ENCODE assay signal across 9 cellular contexts in the genomic region with DNA sequence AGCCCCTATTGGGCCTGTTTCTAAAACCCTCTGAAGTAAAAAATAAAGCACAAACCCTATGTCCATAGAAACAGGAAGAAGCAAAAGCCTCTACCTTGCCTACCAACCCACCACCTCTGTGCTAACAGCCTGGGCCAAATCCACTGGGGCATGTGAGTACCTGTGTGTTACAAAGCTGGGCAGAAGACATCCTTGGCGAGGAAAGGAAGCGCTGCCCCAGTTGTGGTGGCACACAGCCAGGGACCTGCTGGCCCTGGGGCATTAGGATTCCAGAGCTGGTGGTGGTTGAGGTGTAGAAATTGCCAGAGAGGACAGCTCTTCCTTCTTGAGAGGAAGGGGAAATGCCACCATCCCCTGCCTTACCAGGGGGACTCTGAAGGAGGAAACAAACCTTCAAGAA. TPM values are rescaled to one million over a fixed set of nuclear protein-coding genes. Genes with fewer than 3 reads are reported as not detected.
DNase-seq lines count a peak whose midpoint lies in the region; ATAC-seq and TF ChIP-seq lines count a peak whose summit lies in the region.
"Had no signal": no experiment of that assay in that cellular context is flagged by ENCODE, and none has a peak within 500 bp of the region (broad histone marks: within the 10 kb centered on the region; RNA-seq: fewer than 3 reads in every experiment).

No MANE protein-coding gene starts in this region.

- intact Hi-C loops in CD4-positive, alpha-beta memory T cell (cut with micrococcal nuclease) = no loop called here

- H3K27me3 Mint-ChIP-seq in CD4-positive, alpha-beta memory T cell = no peaks in the 10 kb centered on the region

- no peak for TF ChIP-seq CTCF in epithelial cell of esophagus (IDR thresholded peaks at IDR 0.05; ENCODE audit: insufficient read depth, low read depth, low read length, missing control alignments)
- no peak for TF ChIP-seq CTCF in neutrophil (IDR thresholded peaks at IDR 0.05)

- no peaks in the 10 kb centered on the region for H3K9me3 ChIP-seq in CD4-positive, alpha-beta memory T cell (ENCODE audit: control insufficient read depth in 1 of 2, low read length in 2 of 2)
- no peaks in the 10 kb centered on the region for H3K9me3 ChIP-seq in neutrophil

- H3K4me1 Mint-ChIP-seq in CD4-positive, alpha-beta memory T cell = peaks cover 26 to 65% (median 36%) of the 10 kb centered on the region in 4 donors

- H3K4me3 ChIP-seq in CD4-positive, alpha-beta memory T cell (ENCODE audit: low read length in 2 of 2) = no peak overlapping the region
- H3K4me3 ChIP-seq in epithelial cell of esophagus (ENCODE audit: low read length) (no peak overlapping the region), neutrophil (ENCODE audit: low read depth in 1 of 2, low read length in 1 of 2) (no peak overlapping the region)

- no peaks in the 10 kb centered on the region for H3K9me3 Mint-ChIP-seq in CD4-positive, alpha-beta memory T cell

- H3K4me1 ChIP-seq in CD4-positive, alpha-beta memory T cell (ENCODE audit: insufficient read depth, low read length) = peaks cover 36% of the 10 kb centered on the region
- H3K4me1 ChIP-seq in neutrophil (ENCODE audit: control insufficient read depth in 1 of 2, insufficient read depth in 1 of 2, low read depth in 1 of 2, low read length in 1 of 2) = peaks cover 30 to 32% of the 10 kb centered on the region in 2 experiments

- H3K4me3 Mint-ChIP-seq in CD4-positive, alpha-beta memory T cell = peak overlapping the region in 2 of 8 donors; percentile 44 to 82

- ATAC-seq in GM18519 (IDR thresholded peaks at IDR 0.05; ENCODE audit: low FRiP score, unreplicated experiment) (no peak), GM19328 (IDR thresholded peaks at IDR 0.05; ENCODE audit: unreplicated experiment) (no peak), HG03439 (IDR thresholded peaks at IDR 0.05; ENCODE audit: unreplicated experiment) (no peak)

- no peak overlapping the region for H3K27ac ChIP-seq in CD4-positive, alpha-beta memory T cell (ENCODE audit: low read depth, low read length)
- H3K27ac ChIP-seq in neutrophil = peak overlapping the region; percentile 75

- H3K36me3 ChIP-seq in CD4-positive, alpha-beta memory T cell (ENCODE audit: insufficient read depth, low read length) = no peaks in the 10 kb centered on the region
- H3K36me3 ChIP-seq in neutrophil = no peaks in the 10 kb centered on the region

- POLR2A ChIA-PET in CD4-positive, alpha-beta memory T cell (lab: Charles Lee; ENCODE audit: partially characterized antibody) = interaction anchor here (3.4 to 4.2 kb wide), 2 partner anchors 11 to 28 kb away, joined by 50 to 70 read pairs; partner anchors contain the start of gene MYO18A

- CTCF ChIA-PET in CD4-positive, alpha-beta memory T cell (lab: Charles Lee; ENCODE audit: partially characterized antibody) = interaction anchor here (1.0 to 17.1 kb wide), 10 partner anchors 11 to 220 kb away, joined by 3 to 465 read pairs (median 16); partner anchors contain the start of gene MYO18A

- no peaks in the 10 kb centered on the region for H3K36me3 Mint-ChIP-seq in CD4-positive, alpha-beta memory T cell

- peak overlapping the region in 4 of 7 donors; percentile 19 to 90 (median 74) for H3K27ac Mint-ChIP-seq in CD4-positive, alpha-beta memory T cell

- DNase-seq in CD4-positive, alpha-beta memory T cell = no peak
- DNase-seq in RPMI7951 (ENCODE audit: low read depth) (peak; percentile 44), epithelial cell of esophagus (ENCODE audit: low read depth) (peak; percentile 90), occipital lobe (lab: John Stamatoyannopoulos, UW) (no peak)
- DNase-seq: effector memory CD4-positive, alpha-beta T cell had no signal

- H3K27me3 ChIP-seq in CD4-positive, alpha-beta memory T cell (ENCODE audit: insufficient read depth, low read length) = no peaks in the 10 kb centered on the region
- peaks cover 8% of the 10 kb centered on the region for H3K27me3 ChIP-seq in neutrophil

RNA-seq across cellular contexts. Expression of gene MYO18A, which starts 30.0 kb away (rescaled TPM):
- 100 to 1,000 TPM; 134 to 136 TPM for total RNA-seq in CD4-positive, alpha-beta memory T cell
- 10 to 100 TPM in 1 of 2 donors, 1 to 10 TPM in 1; 6.0 to 44.9 TPM for polyA plus RNA-seq in CD4-positive, alpha-beta memory T cell
- 21.4 and 33.7 TPM in 2 replicates for total RNA-seq in RPMI7951 (2014; rRNA removed; shearing (Covaris generic))
- total RNA-seq in occipital lobe = 68.5 TPM

Comparison
In these comparisons a context has a peak if more than half of its experiments do, and no peak if none do; other contexts are left out.
1. DNase-seq: peak in RPMI7951 (single experiment) and epithelial cell of esophagus (single experiment); none in CD4-positive, alpha-beta memory T cell (0 of 5) and occipital lobe (single experiment).